28 cellular contexts compared by ENCODE assay signal in genomic region chr7:29810297-29810696, GRCh38. TPM values are rescaled to one million over a fixed set of nuclear protein-coding genes. Genes with fewer than 3 reads are reported as not detected.
"Had no signal": no experiment of that assay in that cellular context is flagged by ENCODE, and none has a peak within 500 bp of the region (broad histone marks: within the 10 kb centered on the region; RNA-seq: fewer than 3 reads in every experiment).

No MANE protein-coding gene starts in this region.

- H3K36me3 Mint-ChIP-seq: activated CD4-positive, alpha-beta memory T cell treated with anti-CD3 and anti-CD28 coated beads for 36 hours; activated CD8-positive, alpha-beta memory T cell treated with anti-CD3 and anti-CD28 coated beads, Interleukin-2, amount 10 ng/mL, durations not matched to agents 7 days and 5 days; activated naive CD4-positive, alpha-beta T cell treated with anti-CD3 and anti-CD28 coated beads, Interleukin-2, amount 10 ng/mL, durations not matched to agents 7 days and 5 days; activated naive CD8-positive, alpha-beta T cell had no signal

- H3K9me3 Mint-ChIP-seq: activated CD4-positive, alpha-beta memory T cell treated with anti-CD3 and anti-CD28 coated beads for 36 hours; activated CD4-positive, alpha-beta T cell treated with anti-CD3 and anti-CD28 coated beads, Interleukin-2, amount 10 ng/mL, durations not matched to agents 24 days and 14 days; activated naive CD4-positive, alpha-beta T cell treated with anti-CD3 and anti-CD28 coated beads, Interleukin-2, amount 10 ng/mL, durations not matched to agents 7 days and 5 days; activated T-cell treated with anti-CD3 and anti-CD28 coated beads, Interleukin-2, amount 50 U/mL, for 24 hours; activated T-cell treated with anti-CD3 and anti-CD28 coated beads, Interleukin-2, amount 50 U/mL, for 72 hours; T-helper 2 cell treated with Interferon-gamma antibody and Interleukin-4, amounts not matched to agents 5 μg/mL and 100 μg/mL, for 36 hours had no signal

- H3K4me3 Mint-ChIP-seq: activated CD4-positive, alpha-beta memory T cell treated with anti-CD3 and anti-CD28 coated beads for 36 hours; activated CD4-positive, alpha-beta T cell treated with anti-CD3 and anti-CD28 coated beads for 36 hours; activated CD4-positive, alpha-beta T cell treated with anti-CD3 and anti-CD28 coated beads, Interleukin-2, amount 10 ng/mL, durations not matched to agents 24 days and 14 days; activated CD8-positive, alpha-beta memory T cell treated with anti-CD3 and anti-CD28 coated beads, Interleukin-2, amount 10 ng/mL, durations not matched to agents 7 days and 5 days; activated CD8-positive, alpha-beta T cell treated with anti-CD3 and anti-CD28 coated beads, Interleukin-2, amount 10 ng/mL, durations not matched to agents 7 days and 5 days; activated naive CD4-positive, alpha-beta T cell treated with anti-CD3 and anti-CD28 coated beads, Interleukin-2, amount 10 ng/mL, durations not matched to agents 7 days and 5 days; activated naive CD8-positive, alpha-beta T cell; activated T-cell treated with anti-CD3 and anti-CD28 coated beads, Interleukin-2, amount 50 U/mL, for 24 hours; activated T-cell treated with anti-CD3 and anti-CD28 coated beads, Interleukin-2, amount 50 U/mL, for 72 hours; T-helper 17 cell; T-helper 2 cell treated with Interferon-gamma antibody and Interleukin-4, amounts not matched to agents 5 μg/mL and 100 μg/mL, for 36 hours had no signal

- H3K36me3 ChIP-seq: colonic mucosa, esophagus muscularis mucosa, gastroesophageal sphincter had no signal

- H3K27ac Mint-ChIP-seq: activated CD4-positive, alpha-beta memory T cell treated with anti-CD3 and anti-CD28 coated beads for 36 hours; activated CD4-positive, alpha-beta T cell treated with anti-CD3 and anti-CD28 coated beads for 36 hours; activated CD4-positive, alpha-beta T cell treated with anti-CD3 and anti-CD28 coated beads, Interleukin-2, amount 10 ng/mL, durations not matched to agents 24 days and 14 days; activated CD8-positive, alpha-beta memory T cell treated with anti-CD3 and anti-CD28 coated beads, Interleukin-2, amount 10 ng/mL, durations not matched to agents 7 days and 5 days; activated CD8-positive, alpha-beta T cell treated with anti-CD3 and anti-CD28 coated beads, Interleukin-2, amount 10 ng/mL, durations not matched to agents 7 days and 5 days; activated naive CD4-positive, alpha-beta T cell treated with anti-CD3 and anti-CD28 coated beads, Interleukin-2, amount 10 ng/mL, durations not matched to agents 7 days and 5 days; activated naive CD8-positive, alpha-beta T cell; activated T-cell treated with anti-CD3 and anti-CD28 coated beads, Interleukin-2, amount 50 U/mL, for 24 hours; activated T-cell treated with anti-CD3 and anti-CD28 coated beads, Interleukin-2, amount 50 U/mL, for 72 hours; T-helper 17 cell; T-helper 2 cell treated with Interferon-gamma antibody and Interleukin-4, amounts not matched to agents 5 μg/mL and 100 μg/mL, for 36 hours had no signal

- H3K4me1 ChIP-seq: foreskin keratinocyte had no signal

- ATAC-seq: activated CD4-positive, alpha-beta T cell treated with anti-CD3 and anti-CD28 coated beads for 36 hours; activated CD8-positive, alpha-beta memory T cell treated with anti-CD3 and anti-CD28 coated beads, Interleukin-2, amount 10 ng/mL, durations not matched to agents 7 days and 5 days; activated CD8-positive, alpha-beta T cell treated with anti-CD3 and anti-CD28 coated beads, Interleukin-2, amount 10 ng/mL, durations not matched to agents 7 days and 5 days; activated T-cell treated with anti-CD3 and anti-CD28 coated beads, Interleukin-2, amount 50 U/mL, for 72 hours; foreskin keratinocyte; gastroesophageal sphincter; T-helper 17 cell had no signal

- H3K4me3 ChIP-seq: colonic mucosa, esophagus muscularis mucosa, gastroesophageal sphincter had no signal

- DNase-seq: activated CD4-positive, alpha-beta memory T cell treated with anti-CD3 and anti-CD28 coated beads for 36 hours; activated CD4-positive, alpha-beta T cell treated with anti-CD3 and anti-CD28 coated beads for 36 hours; activated CD4-positive, alpha-beta T cell treated with anti-CD3 and anti-CD28 coated beads, Interleukin-2, amount 10 ng/mL, durations not matched to agents 24 days and 14 days; activated CD4-positive, CD25-positive, alpha-beta regulatory T cell; activated CD4-positive, CD25-positive, alpha-beta regulatory T cell treated with anti-CD3 and anti-CD28 coated beads, Interleukin-2, amount 50 U/mL, for 72 hours; activated CD8-positive, alpha-beta memory T cell treated with anti-CD3 and anti-CD28 coated beads, Interleukin-2, amount 10 ng/mL, durations not matched to agents 7 days and 5 days; activated CD8-positive, alpha-beta memory T cell treated with anti-CD3 and anti-CD28 coated beads, Interleukin-2, amount 50 U/mL, for 48 hours; activated CD8-positive, alpha-beta T cell treated with anti-CD3 and anti-CD28 coated beads, Interleukin-2, amount 10 ng/mL, durations not matched to agents 7 days and 5 days; activated gamma-delta T cell; activated naive CD4-positive, alpha-beta T cell; activated naive CD4-positive, alpha-beta T cell treated with anti-CD3 and anti-CD28 coated beads, Interleukin-2, amount 10 ng/mL, durations not matched to agents 7 days and 5 days; activated T-cell treated with anti-CD3 and anti-CD28 coated beads for 4 hours; activated T-cell treated with anti-CD3 and anti-CD28 coated beads, Interleukin-2, amount 50 U/mL, for 24 hours; activated T-cell treated with anti-CD3 and anti-CD28 coated beads, Interleukin-2, amount 50 U/mL, for 72 hours; amniotic stem cell; colonic mucosa; effector memory CD4-positive, alpha-beta T cell; erythroblast; foreskin keratinocyte; T-helper 1 cell; T-helper 17 cell had no signal

- H3K27ac ChIP-seq: colonic mucosa, esophagus muscularis mucosa, foreskin keratinocyte, gastroesophageal sphincter had no signal

- H3K9me3 ChIP-seq: colonic mucosa, esophagus muscularis mucosa, gastroesophageal sphincter had no signal

RNA-seq across cellular contexts. Expression of gene WIPF3, which starts 4.0 kb away (rescaled TPM):
- total RNA-seq: activated CD4-positive, alpha-beta memory T cell treated with anti-CD3 and anti-CD28 coated beads for 36 hours; activated CD4-positive, alpha-beta T cell treated with anti-CD3 and anti-CD28 coated beads for 36 hours; activated CD4-positive, alpha-beta T cell treated with anti-CD3 and anti-CD28 coated beads, Interleukin-2, amount 10 ng/mL, durations not matched to agents 24 days and 14 days; activated CD8-positive, alpha-beta memory T cell treated with anti-CD3 and anti-CD28 coated beads for 36 hours; activated CD8-positive, alpha-beta memory T cell treated with anti-CD3 and anti-CD28 coated beads, Interleukin-2, amount 10 ng/mL, durations not matched to agents 7 days and 5 days; activated CD8-positive, alpha-beta T cell treated with anti-CD3 and anti-CD28 coated beads, Interleukin-2, amount 10 ng/mL, durations not matched to agents 7 days and 5 days; activated T-cell treated with anti-CD3 and anti-CD28 coated beads, Interleukin-2, amount 50 U/mL, for 72 hours; dermis microvascular lymphatic vessel endothelial cell; glomerular endothelial cell had no signal
